9 cellular contexts compared by ENCODE assay signal in the genomic region with DNA sequence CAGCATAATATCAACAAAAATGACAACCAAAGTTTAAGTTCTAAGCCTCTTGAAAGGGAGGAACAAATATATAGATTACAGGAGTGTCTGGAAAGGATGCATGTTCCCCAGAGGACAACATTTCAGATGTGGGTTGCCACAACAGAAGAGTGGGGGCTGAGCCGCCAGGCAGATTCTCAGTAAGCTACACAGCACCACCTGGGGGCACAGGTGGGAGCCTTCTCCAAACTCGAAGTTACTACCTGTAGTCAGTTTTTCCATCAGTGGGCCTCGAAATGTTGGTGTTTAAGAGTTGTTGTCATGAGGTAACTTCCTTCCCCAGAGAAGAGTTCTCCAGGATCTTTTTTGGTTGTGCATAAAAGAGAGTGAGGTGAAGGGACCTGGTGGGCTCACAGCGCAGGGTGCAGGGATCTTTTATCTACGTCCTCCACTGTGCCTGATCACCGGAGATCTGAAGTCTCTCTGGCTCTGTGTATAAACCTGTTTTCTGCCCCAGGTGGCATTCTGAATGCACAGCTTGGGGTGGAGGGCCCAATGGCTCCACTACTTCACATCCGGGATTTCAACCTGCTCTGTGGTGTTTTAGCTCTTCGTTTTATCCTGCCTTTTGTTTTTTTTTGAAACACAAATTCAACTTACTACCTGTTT. TPM values are rescaled to one million over a fixed set of nuclear protein-coding genes. Genes with fewer than 3 reads are reported as not detected.
A peak's percentile ranks its signal among the peaks of the same experiment; 100 is the strongest.
DNase-seq lines count a peak whose midpoint lies in the region; ATAC-seq and TF ChIP-seq lines count a peak whose summit lies in the region.
"Had no signal": no experiment of that assay in that cellular context is flagged by ENCODE, and none has a peak within 500 bp of the region (broad histone marks: within the 10 kb centered on the region; RNA-seq: fewer than 3 reads in every experiment).

No MANE protein-coding gene starts in this region.

- no peak overlapping the region for H3K4me3 Mint-ChIP-seq in activated T-cell treated with anti-CD3 and anti-CD28 coated beads, Interleukin-2, amount 50 U/mL, for 24 hours

- WGBS in psoas muscle, 3 donors = 78 to 94% (median 88%) methylated on average over 8 of the region's 8 CpGs

- H3K27me3 Mint-ChIP-seq in activated T-cell treated with anti-CD3 and anti-CD28 coated beads, Interleukin-2, amount 50 U/mL, for 24 hours = peaks cover 21% of the 10 kb centered on the region

- no peak for TF ChIP-seq POLR2A in erythroblast (IDR thresholded peaks at IDR 0.05; ENCODE audit: low read length)

- H3K9me3 Mint-ChIP-seq in activated T-cell treated with anti-CD3 and anti-CD28 coated beads, Interleukin-2, amount 50 U/mL, for 24 hours = no peaks in the 10 kb centered on the region

- H3K27ac Mint-ChIP-seq in activated T-cell treated with anti-CD3 and anti-CD28 coated beads, Interleukin-2, amount 50 U/mL, for 24 hours = peak overlapping the region; percentile 19

- intact Hi-C loops in psoas muscle (cut with DNase I) = no loop called here

- H3K36me3 Mint-ChIP-seq in activated T-cell treated with anti-CD3 and anti-CD28 coated beads, Interleukin-2, amount 50 U/mL, for 24 hours (ENCODE audit: low read depth) = peaks cover 18% of the 10 kb centered on the region

- TF ChIP-seq CTCF in psoas muscle (IDR thresholded peaks at IDR 0.05) = peak; percentile 21

- no peak overlapping the region for H3K4me3 ChIP-seq in psoas muscle

- peak; percentile 44 for DNase-seq in NK-92 treated with Interleukin-12 subunit alpha and Interleukin-12 subunit beta, amount 100 ng/mL, for 24 hours (lab: John Stamatoyannopoulos, UW)
- DNase-seq in NK-92 (lab: John Stamatoyannopoulos, UW; ENCODE audit: unreplicated experiment) (no peak), psoas muscle (no peak), erythroblast (lab: John Stamatoyannopoulos, UW) (no peak), kidney glomerular epithelial cell (lab: John Stamatoyannopoulos, UW) (no peak), NCI-H2107 (lab: John Stamatoyannopoulos, UW) (no peak)
- DNase-seq in activated T-cell treated with anti-CD3 and anti-CD28 coated beads, Interleukin-2, amount 50 U/mL, for 24 hours = peak; percentile 65

- H3K9me3 ChIP-seq in psoas muscle = no peaks in the 10 kb centered on the region

- H3K36me3 ChIP-seq in psoas muscle (ENCODE audit: insufficient read depth in 1 of 2, low read depth in 1 of 2) = no peaks in the 10 kb centered on the region

- peaks cover 71% of the 10 kb centered on the region for H3K4me1 Mint-ChIP-seq in activated T-cell treated with anti-CD3 and anti-CD28 coated beads, Interleukin-2, amount 50 U/mL, for 24 hours (ENCODE audit: low read depth)

- H3K27me3 ChIP-seq in psoas muscle (ENCODE audit: insufficient read depth in 3 of 3, low read length in 2 of 3) = no peaks in the 10 kb centered on the region

- no peaks in the 10 kb centered on the region for H3K4me1 ChIP-seq in psoas muscle

- ATAC-seq in HG03159 (IDR thresholded peaks at IDR 0.05; ENCODE audit: unreplicated experiment) = peak; percentile 52
- ATAC-seq in psoas muscle = no peak

- H3K27ac ChIP-seq in psoas muscle = no peak overlapping the region
- H3K27ac ChIP-seq: C4-2B had no signal

RNA-seq across cellular contexts. Expression of a gene that starts 58.4 kb away (rescaled TPM):
- 10 to 100 TPM in 3 of 4 donors, 1 to 10 TPM in 1; 4.6 to 14.3 (median 13.4) TPM for total RNA-seq in psoas muscle
- 1 to 10 TPM; 2.3 to 4.1 (median 3.9) TPM for polyA plus RNA-seq in psoas muscle

RNA-seq across cellular contexts. Expression of a gene that starts 58.9 kb away (rescaled TPM):
- total RNA-seq in psoas muscle = 10 to 100 TPM; 21.2 to 34.0 (median 33.3) TPM
- polyA plus RNA-seq in psoas muscle = 10 to 100 TPM; 17.2 to 21.4 (median 18.5) TPM

Comparison
In these comparisons a context has a peak if more than half of its experiments do, and no peak if none do; other contexts are left out.
1. DNase-seq: peak in NK-92 treated with Interleukin-12 subunit alpha and Interleukin-12 subunit beta, amount 100 ng/mL, for 24 hours (single experiment) and activated T-cell treated with anti-CD3 and anti-CD28 coated beads, Interleukin-2, amount 50 U/mL, for 24 hours (single experiment); none in NK-92 (single experiment), psoas muscle (0 of 2), erythroblast (0 of 2), kidney glomerular epithelial cell (single experiment) and NCI-H2107 (single experiment).